In genomic region chr11:69011624-69012091, GRCh38 we compare ENCODE assay signal across 11 cellular contexts. TPM values are rescaled to one million over a fixed set of nuclear protein-coding genes. Genes with fewer than 3 reads are reported as not detected.
A peak's percentile ranks its signal among the peaks of the same experiment; 100 is the strongest.
DNase-seq lines count a peak whose midpoint lies in the region; ATAC-seq and TF ChIP-seq lines count a peak whose summit lies in the region.
"Had no signal": no experiment of that assay in that cellular context is flagged by ENCODE, and none has a peak within 500 bp of the region (broad histone marks: within the 10 kb centered on the region; RNA-seq: fewer than 3 reads in every experiment).

No MANE protein-coding gene starts in this region.

- POLR2A ChIA-PET in BJ (lab: Charles Lee) = no interaction called here

- H3K27ac ChIP-seq in right atrium auricular region (peak overlapping the region; percentile 82 to 90), rectal smooth muscle tissue (ENCODE audit: low read depth, low read length) (peak overlapping the region; percentile 99), mesendoderm (ENCODE audit: low read depth, low read length) (no peak overlapping the region), H9 (ENCODE audit: insufficient read length, low read depth, low read length) (no peak overlapping the region)
- H3K27ac ChIP-seq: BLaER1, epithelial cell of prostate had no signal

- H3K9ac ChIP-seq in rectal smooth muscle tissue (ENCODE audit: low read length) = peak overlapping the region; percentile 82
- H3K9ac ChIP-seq in mesendoderm (ENCODE audit: low read length) = no peak overlapping the region
- no peak overlapping the region for H3K9ac ChIP-seq in H9 (ENCODE audit: extremely low read depth, insufficient read length, low read length)
- H3K9ac ChIP-seq: BLaER1 had no signal

- H3K9me3 Mint-ChIP-seq in H9 = peaks cover 0 to under 1% of the 10 kb centered on the region in 2 experiments; a peak in 1 of 5 replicates
- H3K9me3 Mint-ChIP-seq: activated CD8-positive, alpha-beta T cell treated with anti-CD3 and anti-CD28 coated beads for 36 hours had no signal

- no peaks in the 10 kb centered on the region for H3K79me2 ChIP-seq in mesendoderm (ENCODE audit: control insufficient read depth, insufficient read depth, low read length)
- no peaks in the 10 kb centered on the region for H3K79me2 ChIP-seq in H9 (ENCODE audit: insufficient read depth, low read length)

- H3K23ac ChIP-seq in mesendoderm (ENCODE audit: low read length) = no peak overlapping the region
- no peak overlapping the region for H3K23ac ChIP-seq in H9 (ENCODE audit: insufficient read length, low read depth, low read length)

- WGBS in mesendoderm (ENCODE audit: extremely low coverage, insufficient coverage, low lambda C conversion rate) = no CpG with 5 or more reads among the region's 9 CpGs
- WGBS in H9 (ENCODE audit: extremely low coverage, insufficient read length, low lambda C conversion rate) = no CpG with 5 or more reads among the region's 9 CpGs

- no peaks in the 10 kb centered on the region for H3K79me1 ChIP-seq in mesendoderm (ENCODE audit: low read length)
- no peaks in the 10 kb centered on the region for H3K79me1 ChIP-seq in H9 (ENCODE audit: insufficient read depth, low read depth, low read length, poor library complexity, severe bottlenecking)

- no peak overlapping the region for H3K14ac ChIP-seq in H9 (ENCODE audit: insufficient read depth, low read length)

- H3K27me3 ChIP-seq in BJ (ENCODE audit: control insufficient read depth, insufficient read depth, low read length) (no peaks in the 10 kb centered on the region), right atrium auricular region (peaks cover 0 to 3% of the 10 kb centered on the region in 2 donors), rectal smooth muscle tissue (ENCODE audit: control insufficient read depth, insufficient read depth, low read length) (peaks cover 3% of the 10 kb centered on the region), mesendoderm (ENCODE audit: insufficient read depth, low read length, poor library complexity) (no peaks in the 10 kb centered on the region), H9 (ENCODE audit: insufficient read depth, low read length) (no peaks in the 10 kb centered on the region)

- H3T11ph ChIP-seq in H9 (ENCODE audit: low read length) = no peak overlapping the region

- H3K56ac ChIP-seq in mesendoderm (ENCODE audit: low read length) = no peak overlapping the region
- H3K56ac ChIP-seq in H9 (ENCODE audit: insufficient read length, low read depth, low read length) = no peak overlapping the region

- H3K18ac ChIP-seq in mesendoderm (ENCODE audit: low read length) (no peak overlapping the region), H9 (ENCODE audit: insufficient read length, low read depth, low read length) (no peak overlapping the region)

- H2BK5ac ChIP-seq in mesendoderm (ENCODE audit: low read length) = no peak overlapping the region
- no peak overlapping the region for H2BK5ac ChIP-seq in H9 (ENCODE audit: insufficient read length, low read length)

- CTCF ChIA-PET in BJ (lab: Yijun Ruan, JAX) = interaction anchor here (0.6 to 6.3 kb wide), 9 partner anchors 10 to 122 kb away, joined by 3 to 54 read pairs (median 4); no protein-coding TSS in a partner anchor

- H3K4me3 ChIP-seq in BJ (ENCODE audit: low read depth, low read length) (peak overlapping the region; percentile 51), WI38 (ENCODE audit: low read depth, low read length) (peak overlapping the region; percentile 87), right atrium auricular region (peak overlapping the region; percentile 45 to 56), rectal smooth muscle tissue (ENCODE audit: low read length) (peak overlapping the region; percentile 85), mesendoderm (ENCODE audit: low read length) (no peak overlapping the region)
- H3K4me3 ChIP-seq: BLaER1 had no signal

- H3K9me3 ChIP-seq in right atrium auricular region (no peaks in the 10 kb centered on the region), H9 (ENCODE audit: control insufficient read depth, low read depth, low read length) (no peaks in the 10 kb centered on the region)
- H3K9me3 ChIP-seq: BLaER1 had no signal

- peaks cover 22% of the 10 kb centered on the region for H3K23me2 ChIP-seq in H9 (ENCODE audit: insufficient read length, low read depth, low read length, poor library complexity, severe bottlenecking)

- no peak overlapping the region for H4K91ac ChIP-seq in H9 (ENCODE audit: insufficient read length, low read depth, low read length)

- no peak for ATAC-seq in activated CD4-positive, CD25-positive, alpha-beta regulatory T cell treated with anti-CD3 and anti-CD28 coated beads, Interleukin-2, amount 50 U/mL, for 24 hours

- DNase-seq in BJ (ENCODE audit: low read depth) (no peak), right atrium auricular region (ENCODE audit: low spot score) (no peak), mesendoderm (no peak), NCI-H1436 treated with DMSO at 0.1 percent for 48 hours (lab: John Stamatoyannopoulos, UW) (no peak), H9 (no peak)

- H4K20me1 ChIP-seq in H9 (ENCODE audit: control insufficient read depth, insufficient read depth, insufficient read length) = no peaks in the 10 kb centered on the region

- H2BK120ac ChIP-seq in mesendoderm (ENCODE audit: low read depth, low read length) (no peak overlapping the region), H9 (ENCODE audit: low read depth, low read length, poor library complexity, severe bottlenecking) (no peak overlapping the region)

- H3K4me1 Mint-ChIP-seq in H9 = peaks cover 39 to 41% of the 10 kb centered on the region in 2 experiments

- H3K4me3 Mint-ChIP-seq in H9 = peak overlapping the region in 1 of 2 experiments; percentile 67; a peak in 3 of 5 replicates
- H3K4me3 Mint-ChIP-seq: activated CD8-positive, alpha-beta T cell treated with anti-CD3 and anti-CD28 coated beads for 36 hours had no signal

- H3K4me2 ChIP-seq in mesendoderm (ENCODE audit: low read length) (no peak overlapping the region), H9 (ENCODE audit: insufficient read depth, insufficient read length, low read length) (no peak overlapping the region)

- H4K5ac ChIP-seq in mesendoderm (ENCODE audit: low read length) = no peak overlapping the region
- H4K5ac ChIP-seq in H9 (ENCODE audit: insufficient read length, low read depth, low read length) = no peak overlapping the region

- peaks cover 10% of the 10 kb centered on the region for H3K27me3 Mint-ChIP-seq in H9 (ENCODE audit: low read depth)

- no peak overlapping the region for H2AFZ ChIP-seq in H9 (ENCODE audit: low read length)

- TF ChIP-seq CTCF in BJ (IDR thresholded peaks at IDR 0.05; ENCODE audit: insufficient read depth, low read depth, low read length) = no peak
- no peak for TF ChIP-seq CTCF in WI38 (IDR thresholded peaks at IDR 0.05; ENCODE audit: low read depth, low read length)
- TF ChIP-seq CTCF in right atrium auricular region (IDR thresholded peaks at IDR 0.05) = no peak
- TF ChIP-seq CTCF in H9 (conservative IDR thresholded peaks at IDR 0.05) = no peak

- H3K4ac ChIP-seq in mesendoderm (ENCODE audit: low read depth, low read length) = no peak overlapping the region
- no peak overlapping the region for H3K4ac ChIP-seq in H9 (ENCODE audit: low read depth, low read length)

- peaks cover 0 to 61% of the 10 kb centered on the region in 2 donors for H3K4me1 ChIP-seq in right atrium auricular region
- H3K4me1 ChIP-seq in rectal smooth muscle tissue (ENCODE audit: control insufficient read depth, insufficient read depth, low read length) = peaks cover 54% of the 10 kb centered on the region
- peaks cover 7% of the 10 kb centered on the region for H3K4me1 ChIP-seq in mesendoderm (ENCODE audit: control insufficient read depth, low read depth, low read length)
- peaks cover 2% of the 10 kb centered on the region; the same call in 1 of the 2 replicates for H3K4me1 ChIP-seq in H9 (ENCODE audit: insufficient read depth, low read length)

- H3K36me3 ChIP-seq in BJ (ENCODE audit: control insufficient read depth, insufficient read depth, low read length) (peaks cover 2% of the 10 kb centered on the region; the same call in 1 of the 2 replicates), right atrium auricular region (no peaks in the 10 kb centered on the region), rectal smooth muscle tissue (ENCODE audit: control insufficient read depth, insufficient read depth, low read length) (peaks cover 9% of the 10 kb centered on the region), mesendoderm (ENCODE audit: control insufficient read depth, insufficient read depth, low read length) (no peaks in the 10 kb centered on the region)
- H3K36me3 ChIP-seq: BLaER1 had no signal

- no peak overlapping the region for H3K27ac Mint-ChIP-seq in H9
- H3K27ac Mint-ChIP-seq: activated CD8-positive, alpha-beta T cell treated with anti-CD3 and anti-CD28 coated beads for 36 hours had no signal

- H2AK5ac ChIP-seq in mesendoderm (ENCODE audit: low read length) (no peak overlapping the region), H9 (ENCODE audit: insufficient read length, low read length) (no peak overlapping the region)

- H2BK12ac ChIP-seq in H9 (ENCODE audit: insufficient read length, low read depth, low read length) = no peak overlapping the region

- no peaks in the 10 kb centered on the region for H3K36me3 Mint-ChIP-seq in H9 (ENCODE audit: insufficient read depth in 1 of 3, low read depth in 3 of 3)

- H2BK15ac ChIP-seq in mesendoderm (replicated peaks; ENCODE audit: low read depth) (no peak overlapping the region), H9 (ENCODE audit: low read depth, low read length) (no peak overlapping the region)

- H4K8ac ChIP-seq in mesendoderm (ENCODE audit: low read depth, low read length) (no peak overlapping the region), H9 (replicated peaks; ENCODE audit: insufficient read length, low read depth, low read length) (no peak overlapping the region)

- H2BK20ac ChIP-seq in H9 (ENCODE audit: low read depth, low read length, poor library complexity, severe bottlenecking) = no peak overlapping the region

RNA-seq across cellular contexts. Expression of gene MRGPRF, which starts 1.4 kb away (rescaled TPM):
- polyA plus RNA-seq in BJ (2011; rRNA removed) = 13.8 and 24.4 TPM in 2 replicates
- polyA minus RNA-seq in BJ (2011; rRNA and poly(A)+ RNA removed) = 10.9 and 15.0 TPM in 2 replicates
- 10 to 100 TPM; 10.8 to 17.6 TPM for total RNA-seq in right atrium auricular region
- polyA plus RNA-seq in mesendoderm (2013, experiment 1 of 2) = 9.4 TPM
- polyA plus RNA-seq in mesendoderm (2013, experiment 2 of 2) = 10.2 TPM
- 4.0 and 4.3 TPM in 2 replicates for total RNA-seq in H9 (2021)
- total RNA-seq: activated CD8-positive, alpha-beta T cell treated with anti-CD3 and anti-CD28 coated beads for 36 hours had no signal

RNA-seq across cellular contexts. Expression of gene MRGPRD, which starts 30.9 kb away (rescaled TPM):
- not detected in 2 replicates for polyA plus RNA-seq in BJ (2011; rRNA removed)
- not detected in 2 replicates for polyA minus RNA-seq in BJ (2011; rRNA and poly(A)+ RNA removed)
- total RNA-seq in right atrium auricular region = not detected
- not detected for polyA plus RNA-seq in mesendoderm (2013, experiment 1 of 2)
- not detected for polyA plus RNA-seq in mesendoderm (2013, experiment 2 of 2)
- total RNA-seq in H9 (2021) = not detected in 2 replicates
- total RNA-seq: activated CD8-positive, alpha-beta T cell treated with anti-CD3 and anti-CD28 coated beads for 36 hours had no signal

RNA-seq across cellular contexts. Expression of gene TPCN2, which starts 37.1 kb away (rescaled TPM):
- 6.4 and 9.9 TPM in 2 replicates for polyA plus RNA-seq in BJ (2011; rRNA removed)
- polyA minus RNA-seq in BJ (2011; rRNA and poly(A)+ RNA removed) = 7.4 and 8.6 TPM in 2 replicates
- total RNA-seq in right atrium auricular region = 1 to 10 TPM; 4.2 to 5.3 TPM
- polyA plus RNA-seq in mesendoderm (2013, experiment 1 of 2) = 10.7 TPM
- polyA plus RNA-seq in mesendoderm (2013, experiment 2 of 2) = 11.4 TPM
- total RNA-seq in H9 (2021) = 16.2 and 16.8 TPM in 2 replicates

Comparison
In these comparisons a context has a peak if more than half of its experiments do, and no peak if none do; other contexts are left out.
1. H3K27ac ChIP-seq: peak in right atrium auricular region (2 of 2) and rectal smooth muscle tissue (single experiment); none in mesendoderm (single experiment) and H9 (single experiment).